ENCODE assay signal across 8 cellular contexts in the genomic region with DNA sequence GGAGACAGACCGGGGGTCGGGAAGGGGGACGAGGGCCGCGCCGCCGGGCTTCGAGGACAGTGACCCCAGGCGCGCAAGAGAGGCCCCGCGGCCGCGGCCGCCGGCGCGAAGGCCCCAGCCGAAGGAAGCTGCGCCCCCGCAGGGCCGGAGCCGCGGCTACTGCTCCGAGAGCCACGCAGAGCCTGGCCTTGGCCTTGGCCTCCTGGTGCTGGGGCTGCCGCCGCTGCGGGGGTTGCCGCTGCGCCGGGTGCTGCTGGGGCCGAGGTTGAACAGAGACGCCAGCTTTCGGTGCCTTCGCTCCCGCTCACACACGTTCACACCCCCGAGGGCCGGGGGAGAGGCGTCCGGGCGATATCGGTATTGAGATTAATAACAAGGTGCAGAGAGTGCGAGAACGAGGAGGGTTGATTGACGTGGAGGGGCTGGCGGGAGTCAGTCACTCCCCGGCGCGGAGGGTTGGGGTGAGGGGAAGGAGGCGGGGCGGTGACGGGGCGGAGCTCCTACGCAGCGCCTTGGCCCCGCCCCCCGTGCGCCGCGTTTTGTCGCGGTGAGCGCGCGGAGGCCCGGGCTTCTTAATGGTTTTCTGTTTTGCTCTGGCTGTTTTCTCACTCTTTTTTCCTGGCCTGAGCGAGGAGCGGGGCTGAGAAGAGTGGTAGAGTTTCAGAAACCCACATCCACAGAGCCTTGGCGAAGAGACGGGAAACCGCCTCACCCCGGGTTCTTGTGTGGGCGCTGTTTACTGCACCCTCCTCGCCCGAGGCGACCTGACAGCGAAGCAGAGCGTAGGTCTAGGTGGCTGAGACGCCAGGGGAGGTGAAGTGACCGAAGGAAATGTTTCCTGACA. TPM values are rescaled to one million over a fixed set of nuclear protein-coding genes. Genes with fewer than 3 reads are reported as not detected.
DNase-seq lines count a peak whose midpoint lies in the region; ATAC-seq and TF ChIP-seq lines count a peak whose summit lies in the region.

No MANE protein-coding gene starts in this region.

- peak overlapping the region; percentile 95 for H3K4me3 ChIP-seq in BJ (ENCODE audit: low read depth, low read length)

- no peak for TF ChIP-seq CTCF in BJ (IDR thresholded peaks at IDR 0.05; ENCODE audit: insufficient read depth, low read depth, low read length)

- CTCF ChIA-PET in BJ (lab: Yijun Ruan, JAX), result interaction anchor here (1.0 to 2.0 kb wide), 6 partner anchors 9 to 122 kb away, joined by 3 to 5 read pairs (median 4); a partner anchor contains a TSS

- peak; percentile 64 for TF ChIP-seq POLR2A in GM19099 (IDR thresholded peaks at IDR 0.05; ENCODE audit: extremely low read depth, insufficient read length, low read depth)

- DNase-seq in BJ (ENCODE audit: low read depth) (no peak), NCI-H510A (lab: John Stamatoyannopoulos, UW) (peak; percentile 83), left lobe of liver (ENCODE audit: low spot score) (peak; percentile 95)
- peak; percentile 93 to 94 for DNase-seq in activated CD4-positive, alpha-beta T cell treated with anti-CD3 and anti-CD28 coated beads for 4 hours
- DNase-seq in stimulated activated CD4-positive, alpha-beta T cell treated with anti-CD3 and anti-CD28 coated beads, Interleukin-2, amount 100 ng/mL, for 4 hours (ENCODE audit: low read depth), result peak; percentile 90

- POLR2A ChIA-PET in BJ (lab: Charles Lee), result no interaction called here

- ATAC-seq in HG03378 (IDR thresholded peaks at IDR 0.05; ENCODE audit: unreplicated experiment) (peak; percentile 76), left lobe of liver (peak; percentile 84)

- peak overlapping the region; percentile 98 for H3K27ac ChIP-seq in cingulate gyrus (ENCODE audit: low read depth, low read length)

- no peaks in the 10 kb centered on the region for H3K36me3 ChIP-seq in BJ (ENCODE audit: control insufficient read depth, insufficient read depth, low read length)

- no peaks in the 10 kb centered on the region for H3K27me3 ChIP-seq in BJ (ENCODE audit: control insufficient read depth, insufficient read depth, low read length)

RNA-seq across cellular contexts. Expression of a gene that starts 0.9 kb away (rescaled TPM):
- polyA plus RNA-seq in BJ (2011; rRNA removed), result 6.4 and 9.4 TPM in 2 replicates
- 17.7 and 19.7 TPM in 2 replicates for polyA minus RNA-seq in BJ (2011; rRNA and poly(A)+ RNA removed)
- 20.5 TPM for total RNA-seq in left lobe of liver

RNA-seq across cellular contexts. Expression of a gene that starts 42.6 kb away (rescaled TPM):
- 8.3 and 22.5 TPM in 2 replicates for polyA plus RNA-seq in BJ (2011; rRNA removed)
- polyA minus RNA-seq in BJ (2011; rRNA and poly(A)+ RNA removed), result 2.4 and 3.4 TPM in 2 replicates
- total RNA-seq in left lobe of liver, result 13.8 TPM
